ENCODE assay signal across 6 cellular contexts in genomic region chr1:116051896-116052295, GRCh38. TPM values are rescaled to one million over a fixed set of nuclear protein-coding genes. Genes with fewer than 3 reads are reported as not detected.
"Had no signal": no experiment of that assay in that cellular context is flagged by ENCODE, and none has a peak within 500 bp of the region (broad histone marks: within the 10 kb centered on the region; RNA-seq: fewer than 3 reads in every experiment).

No MANE protein-coding gene starts in this region.

RNA-seq across cellular contexts. Expression of gene MAB21L3, which starts 59.3 kb away (rescaled TPM):
- total RNA-seq: left ventricle myocardium inferior, left ventricle myocardium superior, lung microvascular endothelial cell, mucosa of gallbladder had no signal
- polyA plus RNA-seq: immature natural killer cell; naive thymus-derived CD4-positive, alpha-beta T cell had no signal
